11 cellular contexts compared by ENCODE assay signal in genomic region chr5:61449756-61450155, GRCh38.
A peak's percentile ranks its signal among the peaks of the same experiment; 100 is the strongest.
DNase-seq lines count a peak whose midpoint lies in the region; ATAC-seq and TF ChIP-seq lines count a peak whose summit lies in the region.
"Had no signal": no experiment of that assay in that cellular context is flagged by ENCODE, and none has a peak within 500 bp of the region (broad histone marks: within the 10 kb centered on the region; RNA-seq: fewer than 3 reads in every experiment).

No MANE protein-coding gene starts in this region.

- no peak overlapping the region for H2AFZ ChIP-seq in mammary epithelial cell (ENCODE audit: low read depth, low read length)

- no peaks in the 10 kb centered on the region for H3K27me3 ChIP-seq in left ventricle myocardium inferior (ENCODE audit: low read depth)
- H3K27me3 ChIP-seq in mammary epithelial cell (ENCODE audit: insufficient read depth, low read length) = no peaks in the 10 kb centered on the region
- H3K27me3 ChIP-seq in vagina = no peaks in the 10 kb centered on the region
- H3K27me3 ChIP-seq: BLaER1 treated with 17β-estradiol and CSF1 and Interleukin-3, amounts not matched to agents 10 nM and 100 nM; ovary had no signal

- peaks cover 15 to 18% of the 10 kb centered on the region in 2 donors for H3K9me3 Mint-ChIP-seq in activated naive CD4-positive, alpha-beta T cell treated with anti-CD3 and anti-CD28 coated beads, Interleukin-2, amount 50 U/mL, for 72 hours

- peaks cover 23% of the 10 kb centered on the region for H3K9me3 ChIP-seq in left ventricle myocardium inferior (replicated peaks)
- H3K9me3 ChIP-seq in mammary epithelial cell (replicated peaks; ENCODE audit: insufficient read depth, low read length) = peaks cover 8% of the 10 kb centered on the region
- H3K9me3 ChIP-seq in mucosa of descending colon = peaks cover 14% of the 10 kb centered on the region
- H3K9me3 ChIP-seq in vagina = no peaks in the 10 kb centered on the region
- H3K9me3 ChIP-seq: ovary had no signal

- H3K27ac ChIP-seq in left ventricle myocardium inferior (replicated peaks) (peak overlapping the region; percentile 53), mammary epithelial cell (ENCODE audit: insufficient read depth, low read depth, low read length) (peak overlapping the region; percentile 85), vagina (peak overlapping the region; percentile 38)
- H3K27ac ChIP-seq: BLaER1 treated with 17β-estradiol and CSF1 and Interleukin-3, amounts not matched to agents 10 nM and 100 nM had no signal

- no peak overlapping the region for H3K9ac ChIP-seq in mammary epithelial cell (ENCODE audit: insufficient read depth, low read length)
- H3K9ac ChIP-seq: BLaER1 treated with 17β-estradiol and CSF1 and Interleukin-3, amounts not matched to agents 10 nM and 100 nM had no signal

- no peaks in the 10 kb centered on the region for H3K36me3 ChIP-seq in left ventricle myocardium inferior
- no peaks in the 10 kb centered on the region for H3K36me3 ChIP-seq in mammary epithelial cell (ENCODE audit: insufficient read depth, low read length)
- H3K36me3 ChIP-seq in mucosa of descending colon (ENCODE audit: low read depth) = no peaks in the 10 kb centered on the region
- no peaks in the 10 kb centered on the region for H3K36me3 ChIP-seq in vagina
- H3K36me3 ChIP-seq: ovary had no signal

- H3K36me3 Mint-ChIP-seq in activated naive CD4-positive, alpha-beta T cell treated with anti-CD3 and anti-CD28 coated beads, Interleukin-2, amount 50 U/mL, for 72 hours = peaks cover 15 to 16% of the 10 kb centered on the region in 2 donors

- 100% methylated on average over 1 of the region's 1 CpG for WGBS in mammary epithelial cell (ENCODE audit: low coverage, missing lambda C conversion rate)

- TF ChIP-seq CTCF in left ventricle myocardium inferior (IDR thresholded peaks at IDR 0.05; ENCODE audit: borderline replicate concordance) = no peak
- TF ChIP-seq CTCF in mammary epithelial cell (conservative IDR thresholded peaks at IDR 0.05 in 1 of 2, IDR thresholded peaks at IDR 0.05 in 1 of 2; ENCODE audit: extremely low read depth in 1 of 2, insufficient read depth in 1 of 2, low read depth in 1 of 2, low read length in 2 of 2) = no peak
- TF ChIP-seq CTCF in mucosa of descending colon (IDR thresholded peaks at IDR 0.05) = no peak
- TF ChIP-seq CTCF in vagina (IDR thresholded peaks at IDR 0.05) = no peak

- H3K79me2 ChIP-seq in mammary epithelial cell (ENCODE audit: insufficient read depth, low read length) = peaks cover 59% of the 10 kb centered on the region

- peak; percentile 93 for ATAC-seq in mucosa of descending colon
- no peak for ATAC-seq in activated naive CD4-positive, alpha-beta T cell treated with anti-CD3 and anti-CD28 coated beads, Interleukin-2, amount 50 U/mL, for 72 hours

- DNase-seq in left ventricle myocardium inferior (no peak), cardiac septum (ENCODE audit: low spot score) (no peak), mammary epithelial cell (peak; percentile 53), mucosa of descending colon (no peak), vagina (ENCODE audit: extremely low spot score in 2 of 2) (no peak), GDM1 (lab: John Stamatoyannopoulos, UW) (no peak), NCI-H446 treated with DMSO at 0.1 percent for 48 hours (lab: John Stamatoyannopoulos, UW) (no peak)
- DNase-seq in activated naive CD4-positive, alpha-beta T cell treated with anti-CD3 and anti-CD28 coated beads, Interleukin-2, amount 50 U/mL, for 72 hours (ENCODE audit: low spot score in 2 of 2) = no peak
- DNase-seq: RPMI8226 had no signal

- no peak overlapping the region for H3K4me3 ChIP-seq in left ventricle myocardium inferior
- H3K4me3 ChIP-seq in mammary epithelial cell (replicated peaks in 1 of 3; ENCODE audit: insufficient read depth in 1 of 3, low read depth in 2 of 3, low read length in 3 of 3) = no peak overlapping the region
- H3K4me3 ChIP-seq in mucosa of descending colon = no peak overlapping the region
- H3K4me3 ChIP-seq in vagina = no peak overlapping the region
- H3K4me3 ChIP-seq: BLaER1 treated with 17β-estradiol and CSF1 and Interleukin-3, amounts not matched to agents 10 nM and 100 nM; ovary had no signal

- H3K4me2 ChIP-seq in mammary epithelial cell (ENCODE audit: insufficient read depth, low read depth, low read length) = peak overlapping the region; percentile 59

- in situ Hi-C loops in mammary epithelial cell (cut with MboI; ENCODE audit: low sequenced_read_pairs in 2 of 2) = no loop called here

- dilution Hi-C loops in mammary epithelial cell (cut with HindIII; ENCODE audit: low sequenced_read_pairs) = no loop called here

- peaks cover 34% of the 10 kb centered on the region for H3K4me1 ChIP-seq in left ventricle myocardium inferior
- peaks cover 19% of the 10 kb centered on the region for H3K4me1 ChIP-seq in mammary epithelial cell (ENCODE audit: insufficient read depth, low read length)
- H3K4me1 ChIP-seq in mucosa of descending colon (ENCODE audit: low read depth) = peaks cover 13% of the 10 kb centered on the region
- peaks cover 23% of the 10 kb centered on the region for H3K4me1 ChIP-seq in vagina

- intact Hi-C loops in left ventricle myocardium inferior (cut with micrococcal nuclease) = no loop called here
- intact Hi-C loops in cardiac septum (cut with DNase I) = no loop called here
- intact Hi-C loops in mammary epithelial cell (cut with micrococcal nuclease) = no loop called here
- intact Hi-C loops in mucosa of descending colon (cut with DNase I, micrococcal nuclease) = no loop called here
- intact Hi-C loops in vagina (cut with DNase I) = no loop called here

- TF ChIP-seq POLR2A in vagina (IDR thresholded peaks at IDR 0.05) = no peak

- no peak overlapping the region for H3K27ac Mint-ChIP-seq in activated naive CD4-positive, alpha-beta T cell treated with anti-CD3 and anti-CD28 coated beads, Interleukin-2, amount 50 U/mL, for 72 hours

- no peaks in the 10 kb centered on the region for H4K20me1 ChIP-seq in mammary epithelial cell (ENCODE audit: insufficient read depth, low read length)

- no TSS peak for BruUV-seq in mammary epithelial cell (replicated peaks; lab: Mats Ljungman, UMichigan)

- CTCF ChIA-PET in mammary epithelial cell (lab: Charles Lee; ENCODE audit: low non-redundant PET) = no interaction called here
